ENCODE assay signal across 13 cellular contexts in the genomic region with DNA sequence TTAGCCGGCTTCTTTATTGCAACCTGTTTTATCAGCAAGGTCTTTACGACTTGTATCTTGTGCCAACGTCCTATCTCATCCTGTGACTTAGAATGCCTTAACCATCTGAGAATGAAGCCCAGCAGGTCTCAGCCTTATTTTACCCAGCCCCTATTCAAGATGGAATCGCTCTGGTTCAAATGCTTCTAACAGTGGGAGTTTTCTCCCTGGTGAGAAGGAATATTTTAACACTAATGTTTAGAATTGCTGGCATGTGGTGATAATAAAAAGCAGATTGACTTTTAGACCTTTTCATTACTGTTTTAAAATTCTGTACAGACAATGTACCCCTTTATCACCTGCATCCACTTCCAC. TPM values are rescaled to one million over a fixed set of nuclear protein-coding genes. Genes with fewer than 3 reads are reported as not detected.
DNase-seq lines count a peak whose midpoint lies in the region; TF ChIP-seq lines count a peak whose summit lies in the region.
"Had no signal": no experiment of that assay in that cellular context is flagged by ENCODE, and none has a peak within 500 bp of the region (broad histone marks: within the 10 kb centered on the region; RNA-seq: fewer than 3 reads in every experiment).

No MANE protein-coding gene starts in this region.

- H3K27ac ChIP-seq in OCI-LY7 (ENCODE audit: low read depth, low read length, poor library complexity, severe bottlenecking) (no peak overlapping the region), dorsolateral prefrontal cortex (peak overlapping the region in 52 of 59 donors; percentile 3 to 87 (median 66))

- DNase-seq in activated CD4-positive, alpha-beta T cell treated with anti-CD3 and anti-CD28 coated beads, Interleukin-2, amount 10 ng/mL, durations not matched to agents 24 days and 14 days = no peak
- DNase-seq in activated CD4-positive, alpha-beta T cell treated with anti-CD3 and anti-CD28 coated beads for 1 hour = no peak
- DNase-seq in OCI-LY7 (ENCODE audit: low spot score) = no peak
- no peak for DNase-seq in dorsolateral prefrontal cortex
- no peak for DNase-seq in activated T-helper 2 cell treated with anti-CD3 and anti-CD28 coated beads, Interferon-gamma antibody, Interleukin-2, Interleukin-4, amounts not matched to agents 10 μg/mL and 5 μg/mL and 100 μg/mL, durations not matched to agents 14 hours and 24 hours and 36 hours (ENCODE audit: low spot score)
- DNase-seq in activated CD4-positive, CD25-positive, alpha-beta regulatory T cell treated with anti-CD3 and anti-CD28 coated beads, Interleukin-2, amount 50 U/mL, for 72 hours = no peak
- DNase-seq in NCI-H1417 treated with DMSO at 0.1 percent for 48 hours (lab: John Stamatoyannopoulos, UW) = no peak
- DNase-seq: activated CD4-positive, CD25-positive, alpha-beta regulatory T cell; activated naive CD4-positive, alpha-beta T cell had no signal

- no TSS peak for BruUV-seq in OCI-LY7 (replicated peaks; lab: Mats Ljungman, UMichigan)

- POLR2A ChIA-PET in OCI-LY7 (lab: Charles Lee) = no interaction called here

- peaks cover 9% of the 10 kb centered on the region for H3K36me3 Mint-ChIP-seq in activated CD4-positive, alpha-beta T cell treated with anti-CD3 and anti-CD28 coated beads, Interleukin-2, amount 10 ng/mL, durations not matched to agents 24 days and 14 days (ENCODE audit: low read depth)
- peaks cover 5% of the 10 kb centered on the region for H3K36me3 Mint-ChIP-seq in activated T-helper 2 cell treated with anti-CD3 and anti-CD28 coated beads, Interferon-gamma antibody, Interleukin-2, Interleukin-4, amounts not matched to agents 10 μg/mL and 5 μg/mL and 100 μg/mL, durations not matched to agents 14 hours and 24 hours and 36 hours (ENCODE audit: low read depth)

- H3K4me1 ChIP-seq in OCI-LY7 (ENCODE audit: insufficient read depth, low read length, poor library complexity, severe bottlenecking) (peaks cover 30% of the 10 kb centered on the region), skeletal muscle satellite cell (ENCODE audit: control insufficient read depth, insufficient read depth, low read length) (peaks cover 38% of the 10 kb centered on the region)

- H3K79me2 ChIP-seq in OCI-LY7 (ENCODE audit: insufficient read depth, low read depth, low read length) = no peaks in the 10 kb centered on the region

- H3K27me3 ChIP-seq in dorsolateral prefrontal cortex (no peaks in the 10 kb centered on the region), skeletal muscle satellite cell (ENCODE audit: control insufficient read depth, insufficient read depth, low read length) (peaks cover under 1% of the 10 kb centered on the region)

- H3K4me3 ChIP-seq in OCI-LY7 (ENCODE audit: low read depth, low read length, poor library complexity, severe bottlenecking) (peak overlapping the region; percentile 62), dorsolateral prefrontal cortex (peak overlapping the region in 30 of 59 donors; percentile 2 to 45 (median 28)), skeletal muscle satellite cell (ENCODE audit: low read length) (no peak overlapping the region)
- H3K4me3 ChIP-seq: smooth muscle cell had no signal

- peak overlapping the region; percentile 60 for H3K4me3 Mint-ChIP-seq in activated CD4-positive, alpha-beta T cell treated with anti-CD3 and anti-CD28 coated beads, Interleukin-2, amount 10 ng/mL, durations not matched to agents 24 days and 14 days
- H3K4me3 Mint-ChIP-seq in activated T-helper 2 cell treated with anti-CD3 and anti-CD28 coated beads, Interferon-gamma antibody, Interleukin-2, Interleukin-4, amounts not matched to agents 10 μg/mL and 5 μg/mL and 100 μg/mL, durations not matched to agents 14 hours and 24 hours and 36 hours (ENCODE audit: low read depth) = no peak overlapping the region

- H3K4me2 ChIP-seq in OCI-LY7 (ENCODE audit: low read length) (peak overlapping the region; percentile 58), skeletal muscle satellite cell (ENCODE audit: low read length) (peak overlapping the region; percentile 31)

- peaks cover 6% of the 10 kb centered on the region for H3K9me3 Mint-ChIP-seq in activated CD4-positive, alpha-beta T cell treated with anti-CD3 and anti-CD28 coated beads, Interleukin-2, amount 10 ng/mL, durations not matched to agents 24 days and 14 days
- H3K9me3 Mint-ChIP-seq in activated T-helper 2 cell treated with anti-CD3 and anti-CD28 coated beads, Interferon-gamma antibody, Interleukin-2, Interleukin-4, amounts not matched to agents 10 μg/mL and 5 μg/mL and 100 μg/mL, durations not matched to agents 14 hours and 24 hours and 36 hours = peaks cover 9% of the 10 kb centered on the region

- H4K20me1 ChIP-seq in OCI-LY7 (ENCODE audit: insufficient read depth, low read length) = no peaks in the 10 kb centered on the region

- CTCF ChIA-PET in OCI-LY7 (lab: Charles Lee; ENCODE audit: unreplicated experiment) = no interaction called here

- H2AFZ ChIP-seq in OCI-LY7 (ENCODE audit: low read length) = peak overlapping the region; percentile 91; the same call in 1 of the 2 replicates

- peaks cover 19% of the 10 kb centered on the region for H3K9me3 ChIP-seq in OCI-LY7 (ENCODE audit: low read length)
- no peaks in the 10 kb centered on the region for H3K9me3 ChIP-seq in skeletal muscle satellite cell (replicated peaks; ENCODE audit: low read length)

- H3K4me1 Mint-ChIP-seq in activated CD4-positive, alpha-beta T cell treated with anti-CD3 and anti-CD28 coated beads, Interleukin-2, amount 10 ng/mL, durations not matched to agents 24 days and 14 days = peaks cover 28% of the 10 kb centered on the region
- H3K4me1 Mint-ChIP-seq in activated T-helper 2 cell treated with anti-CD3 and anti-CD28 coated beads, Interferon-gamma antibody, Interleukin-2, Interleukin-4, amounts not matched to agents 10 μg/mL and 5 μg/mL and 100 μg/mL, durations not matched to agents 14 hours and 24 hours and 36 hours (ENCODE audit: low read depth) = peaks cover 25% of the 10 kb centered on the region

- H3K36me3 ChIP-seq in OCI-LY7 (ENCODE audit: insufficient read depth, low read length) (peaks cover 14% of the 10 kb centered on the region), skeletal muscle satellite cell (ENCODE audit: insufficient read depth, low read length) (no peaks in the 10 kb centered on the region)

- H3K9me2 ChIP-seq in OCI-LY7 (ENCODE audit: insufficient read depth, low read length) = no peaks in the 10 kb centered on the region

- H3K27ac Mint-ChIP-seq in activated CD4-positive, alpha-beta T cell treated with anti-CD3 and anti-CD28 coated beads, Interleukin-2, amount 10 ng/mL, durations not matched to agents 24 days and 14 days = peak overlapping the region; percentile 35
- no peak overlapping the region for H3K27ac Mint-ChIP-seq in activated T-helper 2 cell treated with anti-CD3 and anti-CD28 coated beads, Interferon-gamma antibody, Interleukin-2, Interleukin-4, amounts not matched to agents 10 μg/mL and 5 μg/mL and 100 μg/mL, durations not matched to agents 14 hours and 24 hours and 36 hours

- no peaks in the 10 kb centered on the region for H3K27me3 Mint-ChIP-seq in activated CD4-positive, alpha-beta T cell treated with anti-CD3 and anti-CD28 coated beads, Interleukin-2, amount 10 ng/mL, durations not matched to agents 24 days and 14 days
- H3K27me3 Mint-ChIP-seq in activated T-helper 2 cell treated with anti-CD3 and anti-CD28 coated beads, Interferon-gamma antibody, Interleukin-2, Interleukin-4, amounts not matched to agents 10 μg/mL and 5 μg/mL and 100 μg/mL, durations not matched to agents 14 hours and 24 hours and 36 hours (ENCODE audit: low read depth) = peaks cover 1% of the 10 kb centered on the region

- TF ChIP-seq CTCF in OCI-LY7 (conservative IDR thresholded peaks at IDR 0.05; ENCODE audit: low read length) = no peak
- TF ChIP-seq CTCF in dorsolateral prefrontal cortex (IDR thresholded peaks at IDR 0.05 in 54 of 56, conservative IDR thresholded peaks at IDR 0.05 in 2 of 56; ENCODE audit: low read depth in 1 of 56, partially characterized antibody in 56 of 56) = no peak

- intact Hi-C loops in activated CD4-positive, alpha-beta T cell treated with anti-CD3 and anti-CD28 coated beads, Interleukin-2, amount 10 ng/mL, durations not matched to agents 24 days and 14 days (cut with micrococcal nuclease) = no loop called here
- intact Hi-C loops in OCI-LY7 (cut with micrococcal nuclease; ENCODE audit: unreplicated experiment) = no loop called here
- intact Hi-C loops in dorsolateral prefrontal cortex (cut with DNase I) = loop anchor here in 1 of 2 donors (5.0 kb wide), 1 partner anchor 523 kb away; a partner anchor contains a TSS
- intact Hi-C loops in activated T-helper 2 cell treated with anti-CD3 and anti-CD28 coated beads, Interferon-gamma antibody, Interleukin-2, Interleukin-4, amounts not matched to agents 10 μg/mL and 5 μg/mL and 100 μg/mL, durations not matched to agents 14 hours and 24 hours and 36 hours (cut with micrococcal nuclease) = loop anchor here (10.0 kb wide), 2 partner anchors 351 to 521 kb away; a partner anchor contains a TSS

- H3K9ac ChIP-seq in skeletal muscle satellite cell (ENCODE audit: low read depth, low read length) = no peak overlapping the region

RNA-seq across cellular contexts. Expression of a gene that starts 9.9 kb away (rescaled TPM):
- total RNA-seq in activated CD4-positive, alpha-beta T cell treated with anti-CD3 and anti-CD28 coated beads, Interleukin-2, amount 10 ng/mL, durations not matched to agents 24 days and 14 days = 0.44 and 0.76 TPM in 2 replicates
- total RNA-seq in OCI-LY7 (2014; rRNA removed; shearing (Covaris generic)) = not detected in 2 replicates
- total RNA-seq in OCI-LY7 (2022) = not detected in 2 replicates
- 1 to 10 TPM in 5 of 120 experiments, under 1 TPM in 98, not detected in 17; 0.17 to 1.8 (median 0.44) TPM for total RNA-seq in dorsolateral prefrontal cortex
- total RNA-seq in skeletal muscle satellite cell (2012; rRNA removed) = 0.66 and 0.76 TPM in 2 replicates
- 0.16 and 0.34 TPM in 2 replicates for total RNA-seq in activated T-helper 2 cell treated with anti-CD3 and anti-CD28 coated beads, Interferon-gamma antibody, Interleukin-2, Interleukin-4, amounts not matched to agents 10 μg/mL and 5 μg/mL and 100 μg/mL, durations not matched to agents 14 hours and 24 hours and 36 hours
- total RNA-seq: myocyte had no signal

RNA-seq across cellular contexts. Expression of a gene that starts 20.6 kb away (rescaled TPM):
- total RNA-seq in activated CD4-positive, alpha-beta T cell treated with anti-CD3 and anti-CD28 coated beads, Interleukin-2, amount 10 ng/mL, durations not matched to agents 24 days and 14 days = not detected in 2 replicates
- total RNA-seq in OCI-LY7 (2014; rRNA removed; shearing (Covaris generic)) = not detected in 2 replicates
- total RNA-seq in OCI-LY7 (2022) = not detected in 2 replicates
- 1 to 10 TPM in 81 of 120 experiments, under 1 TPM in 37, not detected in 2; 0.28 to 7.0 (median 1.4) TPM for total RNA-seq in dorsolateral prefrontal cortex
- 13.2 and 77.5 TPM in 2 replicates for total RNA-seq in skeletal muscle satellite cell (2012; rRNA removed)
- not detected in 2 replicates for total RNA-seq in activated T-helper 2 cell treated with anti-CD3 and anti-CD28 coated beads, Interferon-gamma antibody, Interleukin-2, Interleukin-4, amounts not matched to agents 10 μg/mL and 5 μg/mL and 100 μg/mL, durations not matched to agents 14 hours and 24 hours and 36 hours
- total RNA-seq: dermis blood vessel endothelial cell, smooth muscle cell had no signal
